ENCODE assay signal across 15 cellular contexts in genomic region chr2:73897240-73897583, GRCh38. TPM values are rescaled to one million over a fixed set of nuclear protein-coding genes. Genes with fewer than 3 reads are reported as not detected.
A peak's percentile ranks its signal among the peaks of the same experiment; 100 is the strongest.
DNase-seq lines count a peak whose midpoint lies in the region; ATAC-seq and TF ChIP-seq lines count a peak whose summit lies in the region.
"Had no signal": no experiment of that assay in that cellular context is flagged by ENCODE, and none has a peak within 500 bp of the region (broad histone marks: within the 10 kb centered on the region; RNA-seq: fewer than 3 reads in every experiment).

No MANE protein-coding gene starts in this region.

- H3K9me3 Mint-ChIP-seq in CD8-positive, alpha-beta T cell = no peaks in the 10 kb centered on the region
- H3K9me3 Mint-ChIP-seq: activated T-cell treated with anti-CD3 and anti-CD28 coated beads, Interleukin-2, amount 50 U/mL, for 4 hours; brain; CD14-positive monocyte had no signal

- no peaks in the 10 kb centered on the region for H3K27me3 Mint-ChIP-seq in CD8-positive, alpha-beta T cell (ENCODE audit: low read depth)

- H3K4me3 Mint-ChIP-seq in CD8-positive, alpha-beta T cell = peak overlapping the region; percentile 15
- H3K4me3 Mint-ChIP-seq: activated T-cell treated with anti-CD3 and anti-CD28 coated beads, Interleukin-2, amount 50 U/mL, for 4 hours; brain; CD14-positive monocyte had no signal

- POLR2A ChIA-PET in CD8-positive, alpha-beta T cell (lab: Charles Lee) = interaction anchor here (1.1 kb wide), 2 partner anchors 39 to 70 kb away, joined by 3 read pairs; no protein-coding TSS in a partner anchor
- POLR2A ChIA-PET in OCI-LY7 (lab: Charles Lee) = no interaction called here

- peak overlapping the region; percentile 8; the same call in 1 of the 2 replicates for H2AFZ ChIP-seq in OCI-LY7 (ENCODE audit: low read length)

- CTCF ChIA-PET in CD8-positive, alpha-beta T cell (lab: Charles Lee) = interaction anchor here (1.0 to 1.7 kb wide), 2 partner anchors 40 to 91 kb away, joined by 3 to 5 read pairs; no protein-coding TSS in a partner anchor
- CTCF ChIA-PET in OCI-LY7 (lab: Charles Lee; ENCODE audit: unreplicated experiment) = no interaction called here

- TF ChIP-seq POLR2A in suprapubic skin (IDR thresholded peaks at IDR 0.05) = no peak

- H3K9ac ChIP-seq in rectal smooth muscle tissue (ENCODE audit: low read length) = peak overlapping the region; percentile 74

- intact Hi-C loops in CD8-positive, alpha-beta T cell (cut with DNase I, micrococcal nuclease) = no loop called here
- intact Hi-C loops in OCI-LY7 (cut with micrococcal nuclease; ENCODE audit: unreplicated experiment) (no loop called here), left ventricle myocardium superior (cut with micrococcal nuclease) (no loop called here)

- H3K4me1 Mint-ChIP-seq in CD8-positive, alpha-beta T cell (ENCODE audit: low read depth) = peaks cover 31% of the 10 kb centered on the region

- DNase-seq in CD8-positive, alpha-beta T cell = no peak
- DNase-seq in OCI-LY7 (ENCODE audit: low spot score) (no peak), left ventricle myocardium superior (no peak), WERI-Rb-1 (no peak), suprapubic skin (ENCODE audit: low spot score in 2 of 2) (no peak)
- DNase-seq: NCI-H1694, posterior cingulate gyrus had no signal

- H4K20me1 ChIP-seq in OCI-LY7 (ENCODE audit: insufficient read depth, low read length) = no peaks in the 10 kb centered on the region

- no peak for TF ChIP-seq EP300 in suprapubic skin (IDR thresholded peaks at IDR 0.05)

- no peaks in the 10 kb centered on the region for H3K36me3 ChIP-seq in CD8-positive, alpha-beta T cell (ENCODE audit: insufficient read depth, low read length)
- H3K36me3 ChIP-seq in OCI-LY7 (ENCODE audit: insufficient read depth, low read length) = no peaks in the 10 kb centered on the region
- no peaks in the 10 kb centered on the region for H3K36me3 ChIP-seq in esophagus (ENCODE audit: control insufficient read depth in 2 of 2, insufficient read depth in 2 of 2, low read length in 1 of 2)
- peaks cover 22% of the 10 kb centered on the region for H3K36me3 ChIP-seq in rectal smooth muscle tissue (ENCODE audit: control insufficient read depth, insufficient read depth, low read length)
- no peaks in the 10 kb centered on the region for H3K36me3 ChIP-seq in WERI-Rb-1
- H3K36me3 ChIP-seq in suprapubic skin = no peaks in the 10 kb centered on the region
- H3K36me3 ChIP-seq: heart left ventricle had no signal

- no peak overlapping the region for H3K4me3 ChIP-seq in CD8-positive, alpha-beta T cell (ENCODE audit: low read depth, low read length)
- H3K4me3 ChIP-seq in OCI-LY7 (ENCODE audit: low read depth, low read length, poor library complexity, severe bottlenecking) (no peak overlapping the region), esophagus (ENCODE audit: low read depth in 1 of 2, low read length in 2 of 2) (peak overlapping the region in 1 of 2 donors; percentile 40), rectal smooth muscle tissue (ENCODE audit: low read length) (peak overlapping the region; percentile 77), WERI-Rb-1 (ENCODE audit: low read depth, low read length) (no peak overlapping the region), suprapubic skin (no peak overlapping the region)
- H3K4me3 ChIP-seq: heart left ventricle had no signal

- H3K27ac ChIP-seq in CD8-positive, alpha-beta T cell (ENCODE audit: low read depth, low read length) = peak overlapping the region; percentile 21
- H3K27ac ChIP-seq in OCI-LY7 (ENCODE audit: low read depth, low read length, poor library complexity, severe bottlenecking) (no peak overlapping the region), esophagus (ENCODE audit: low read depth in 2 of 2, low read length in 1 of 2) (peak overlapping the region; percentile 37 to 82), rectal smooth muscle tissue (ENCODE audit: low read depth, low read length) (peak overlapping the region; percentile 99), WERI-Rb-1 (no peak overlapping the region), suprapubic skin (no peak overlapping the region)

- no peaks in the 10 kb centered on the region for H3K9me2 ChIP-seq in OCI-LY7 (ENCODE audit: insufficient read depth, low read length)

- WGBS in esophagus, 2 donors = 65 to 73% methylated on average over 4 of the region's 4 CpGs
- 72% methylated on average over 4 of the region's 4 CpGs for WGBS in suprapubic skin

- peak; percentile 18 for ATAC-seq in CD8-positive, alpha-beta T cell
- ATAC-seq in left ventricle myocardium superior = no peak
- no peak for ATAC-seq in HG03520 (IDR thresholded peaks at IDR 0.05; ENCODE audit: unreplicated experiment)

- H3K9me3 ChIP-seq in CD8-positive, alpha-beta T cell (ENCODE audit: low read length) = no peaks in the 10 kb centered on the region
- H3K9me3 ChIP-seq in OCI-LY7 (ENCODE audit: low read length) = no peaks in the 10 kb centered on the region
- no peaks in the 10 kb centered on the region for H3K9me3 ChIP-seq in esophagus (ENCODE audit: control insufficient read depth in 2 of 2, insufficient read depth in 1 of 2, low read depth in 1 of 2, low read length in 1 of 2)
- no peaks in the 10 kb centered on the region for H3K9me3 ChIP-seq in WERI-Rb-1 (ENCODE audit: severe bottlenecking)
- no peaks in the 10 kb centered on the region for H3K9me3 ChIP-seq in suprapubic skin
- H3K9me3 ChIP-seq: heart left ventricle had no signal

- H3K79me2 ChIP-seq in OCI-LY7 (ENCODE audit: insufficient read depth, low read depth, low read length) = no peaks in the 10 kb centered on the region

- no peaks in the 10 kb centered on the region for H3K36me3 Mint-ChIP-seq in CD8-positive, alpha-beta T cell
- H3K36me3 Mint-ChIP-seq: brain, CD14-positive monocyte had no signal

- H3K4me2 ChIP-seq in OCI-LY7 (ENCODE audit: low read length) = no peak overlapping the region

- no peaks in the 10 kb centered on the region for H3K27me3 ChIP-seq in CD8-positive, alpha-beta T cell (ENCODE audit: insufficient read depth, low read length)
- H3K27me3 ChIP-seq in esophagus (ENCODE audit: control insufficient read depth in 1 of 2, insufficient read depth in 2 of 2, low read length in 2 of 2) (no peaks in the 10 kb centered on the region), rectal smooth muscle tissue (ENCODE audit: control insufficient read depth, insufficient read depth, low read length) (no peaks in the 10 kb centered on the region), WERI-Rb-1 (ENCODE audit: insufficient read depth, low read depth, severe bottlenecking) (no peaks in the 10 kb centered on the region), suprapubic skin (no peaks in the 10 kb centered on the region)
- H3K27me3 ChIP-seq: heart left ventricle had no signal

- peaks cover 20% of the 10 kb centered on the region for H3K4me1 ChIP-seq in CD8-positive, alpha-beta T cell (ENCODE audit: insufficient read depth, low read length)
- H3K4me1 ChIP-seq in OCI-LY7 (ENCODE audit: insufficient read depth, low read length, poor library complexity, severe bottlenecking) = no peaks in the 10 kb centered on the region
- H3K4me1 ChIP-seq in esophagus (ENCODE audit: control insufficient read depth in 2 of 2, insufficient read depth in 2 of 2, low read length in 1 of 2) = no peaks in the 10 kb centered on the region
- peaks cover 14% of the 10 kb centered on the region for H3K4me1 ChIP-seq in rectal smooth muscle tissue (ENCODE audit: control insufficient read depth, insufficient read depth, low read length)
- H3K4me1 ChIP-seq in suprapubic skin = peaks cover 14% of the 10 kb centered on the region

- H3K27ac Mint-ChIP-seq in CD8-positive, alpha-beta T cell = peak overlapping the region; percentile 90

- no TSS peak for BruUV-seq in OCI-LY7 (replicated peaks; lab: Mats Ljungman, UMichigan)

- TF ChIP-seq CTCF in CD8-positive, alpha-beta T cell (IDR thresholded peaks at IDR 0.05) = no peak
- TF ChIP-seq CTCF in OCI-LY7 (conservative IDR thresholded peaks at IDR 0.05; ENCODE audit: low read length) (no peak), WERI-Rb-1 (IDR thresholded peaks at IDR 0.05; ENCODE audit: low read depth, low read length) (no peak), suprapubic skin (IDR thresholded peaks at IDR 0.05) (no peak)

RNA-seq across cellular contexts. Expression of gene ACTG2, which starts 4.4 kb away (rescaled TPM):
- not detected for total RNA-seq in CD8-positive, alpha-beta T cell
- total RNA-seq in OCI-LY7 (2014; rRNA removed; shearing (Covaris generic)) = not detected in 2 replicates
- total RNA-seq in OCI-LY7 (2022) (not detected in 2 replicates), left ventricle myocardium superior (0.32 TPM), suprapubic skin (10 to 100 TPM in 3 of 4 donors, 1 to 10 TPM in 1; 9.4 to 43.5 (median 20.7) TPM)
- 100 to 1,000 TPM; 343 to 660 TPM for polyA plus RNA-seq in esophagus
- total RNA-seq: HT1080 had no signal
- polyA plus RNA-seq: CD14-positive monocyte had no signal

RNA-seq across cellular contexts. Expression of gene DGUOK, which starts 29.5 kb away (rescaled TPM):
- total RNA-seq in CD8-positive, alpha-beta T cell = 10 to 100 TPM; 29.0 to 31.8 TPM
- total RNA-seq in OCI-LY7 (2014; rRNA removed; shearing (Covaris generic)) = 57.1 and 73.4 TPM in 2 replicates
- total RNA-seq in OCI-LY7 (2022) = 91.8 and 95.8 TPM in 2 replicates
- 10 to 100 TPM; 42.8 to 45.6 TPM for polyA plus RNA-seq in esophagus
- 18.1 TPM for total RNA-seq in left ventricle myocardium superior
- 10 to 100 TPM; 26.2 to 74.9 (median 48.1) TPM for total RNA-seq in suprapubic skin

Comparison
In these comparisons a context has a peak if more than half of its experiments do, and no peak if none do; other contexts are left out.
1. H3K27ac ChIP-seq: peak in CD8-positive, alpha-beta T cell (single experiment), esophagus (2 of 2) and rectal smooth muscle tissue (single experiment); none in OCI-LY7 (single experiment), WERI-Rb-1 (single experiment) and suprapubic skin (single experiment).